ENCODE assay signal across 8 cellular contexts in the genomic region with DNA sequence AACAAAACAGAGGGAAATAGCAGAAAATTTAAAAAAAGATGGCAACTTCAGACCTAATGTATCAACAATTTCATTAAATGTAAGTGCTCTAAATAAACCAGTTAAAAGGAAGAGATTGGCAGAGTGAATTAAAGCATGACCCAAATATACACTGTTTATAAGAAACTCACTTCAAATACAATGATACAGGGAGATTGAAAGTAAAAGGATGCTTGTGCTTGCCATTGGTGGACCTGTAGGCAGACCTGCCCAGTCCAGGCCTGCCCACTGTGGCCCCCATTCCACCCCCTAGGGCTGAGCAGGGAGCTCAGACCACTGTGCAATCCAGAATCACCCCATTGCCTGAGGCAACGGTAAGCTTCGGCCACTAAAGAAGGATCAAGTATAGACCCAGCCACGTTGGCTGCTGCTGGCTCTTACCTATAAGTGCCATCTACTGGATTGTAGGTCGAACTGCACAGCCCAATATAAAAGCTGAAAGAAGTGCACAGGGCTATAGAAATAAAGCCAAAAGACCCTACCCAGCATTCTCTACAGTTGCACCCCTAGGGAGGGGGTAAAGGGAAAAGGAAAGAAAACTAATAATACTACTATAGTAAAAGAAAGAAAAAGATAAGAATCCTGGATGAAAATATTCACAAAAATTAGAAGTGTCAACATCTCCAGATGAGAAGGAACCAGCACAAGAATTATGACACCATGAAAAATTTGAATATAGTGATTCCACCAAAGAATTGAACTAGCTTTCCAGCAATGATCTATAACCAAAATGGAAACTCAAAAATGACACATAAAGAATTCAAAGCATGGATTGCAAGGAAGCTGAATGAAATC. TPM values are rescaled to one million over a fixed set of nuclear protein-coding genes. Genes with fewer than 3 reads are reported as not detected.
DNase-seq lines count a peak whose midpoint lies in the region; ATAC-seq and TF ChIP-seq lines count a peak whose summit lies in the region.

No MANE protein-coding gene starts in this region.

- POLR2A ChIA-PET in activated CD4-positive, alpha-beta memory T cell treated with anti-CD3 and anti-CD28 coated beads, Interleukin-2, amount 10 ng/mL, durations not matched to agents 7 days and 5 days (lab: Charles Lee) = no interaction called here

- no peaks in the 10 kb centered on the region for H3K36me3 Mint-ChIP-seq in activated CD4-positive, alpha-beta memory T cell treated with anti-CD3 and anti-CD28 coated beads, Interleukin-2, amount 10 ng/mL, durations not matched to agents 7 days and 5 days (ENCODE audit: low read depth)
- H3K36me3 Mint-ChIP-seq in nephron (ENCODE audit: low read depth) = peaks cover 11% of the 10 kb centered on the region

- H3K27me3 Mint-ChIP-seq in activated CD4-positive, alpha-beta memory T cell treated with anti-CD3 and anti-CD28 coated beads, Interleukin-2, amount 10 ng/mL, durations not matched to agents 7 days and 5 days = peaks cover 60% of the 10 kb centered on the region
- H3K27me3 Mint-ChIP-seq in nephron (ENCODE audit: low read depth) = peaks cover 1% of the 10 kb centered on the region

- DNase-seq in DMS53 (lab: John Stamatoyannopoulos, UW) = peak; percentile 87
- DNase-seq in NCI-H526 treated with DMSO at 0.1 percent for 48 hours (lab: John Stamatoyannopoulos, UW) = peak; percentile 78
- DNase-seq in activated CD4-positive, alpha-beta memory T cell treated with anti-CD3 and anti-CD28 coated beads, Interleukin-2, amount 10 ng/mL, durations not matched to agents 7 days and 5 days = peak; percentile 37
- peak; percentile 46 to 52 for DNase-seq in erythroblast (lab: John Stamatoyannopoulos, UW)
- DNase-seq in NCI-H1048 (lab: John Stamatoyannopoulos, UW) = no peak

- CTCF ChIA-PET in activated CD4-positive, alpha-beta memory T cell treated with anti-CD3 and anti-CD28 coated beads, Interleukin-2, amount 10 ng/mL, durations not matched to agents 7 days and 5 days (lab: Charles Lee) = interaction anchor here (1.0 to 2.2 kb wide), 18 partner anchors 10 to 727 kb away, joined by 3 to 21 read pairs (median 4); no protein-coding TSS in a partner anchor

- H3K4me3 Mint-ChIP-seq in activated CD4-positive, alpha-beta memory T cell treated with anti-CD3 and anti-CD28 coated beads, Interleukin-2, amount 10 ng/mL, durations not matched to agents 7 days and 5 days = no peak overlapping the region
- no peak overlapping the region for H3K4me3 Mint-ChIP-seq in nephron

- no peak for TF ChIP-seq POLR2A in erythroblast (IDR thresholded peaks at IDR 0.05; ENCODE audit: low read length)

- peak; percentile 80 for ATAC-seq in GM19468 (IDR thresholded peaks at IDR 0.05; ENCODE audit: extremely low read depth, unreplicated experiment)
- peak; percentile 94 for ATAC-seq in HG03520 (IDR thresholded peaks at IDR 0.05; ENCODE audit: unreplicated experiment)

- peak; percentile 57 to 81 (median 73) for TF ChIP-seq CTCF in nephron (IDR thresholded peaks at IDR 0.05; ENCODE audit: unreplicated experiment in 3 of 3)

- peaks cover 7% of the 10 kb centered on the region for H3K4me1 Mint-ChIP-seq in activated CD4-positive, alpha-beta memory T cell treated with anti-CD3 and anti-CD28 coated beads, Interleukin-2, amount 10 ng/mL, durations not matched to agents 7 days and 5 days
- H3K4me1 Mint-ChIP-seq in nephron = no peaks in the 10 kb centered on the region

- H3K9me3 Mint-ChIP-seq in activated CD4-positive, alpha-beta memory T cell treated with anti-CD3 and anti-CD28 coated beads, Interleukin-2, amount 10 ng/mL, durations not matched to agents 7 days and 5 days = no peaks in the 10 kb centered on the region
- peaks cover 52% of the 10 kb centered on the region for H3K9me3 Mint-ChIP-seq in nephron

- no peak overlapping the region for H3K27ac Mint-ChIP-seq in activated CD4-positive, alpha-beta memory T cell treated with anti-CD3 and anti-CD28 coated beads, Interleukin-2, amount 10 ng/mL, durations not matched to agents 7 days and 5 days
- no peak overlapping the region for H3K27ac Mint-ChIP-seq in nephron

RNA-seq across cellular contexts. Expression of a gene that starts 36.1 kb away (rescaled TPM):
- total RNA-seq in activated CD4-positive, alpha-beta memory T cell treated with anti-CD3 and anti-CD28 coated beads, Interleukin-2, amount 10 ng/mL, durations not matched to agents 7 days and 5 days = 100 to 1,000 TPM; 151 to 157 TPM

RNA-seq across cellular contexts. Expression of a gene that starts 37.2 kb away (rescaled TPM):
- total RNA-seq in activated CD4-positive, alpha-beta memory T cell treated with anti-CD3 and anti-CD28 coated beads, Interleukin-2, amount 10 ng/mL, durations not matched to agents 7 days and 5 days = 10 to 100 TPM; 19.1 to 19.6 TPM
